1 cellular context compared by ENCODE assay signal in the genomic region with DNA sequence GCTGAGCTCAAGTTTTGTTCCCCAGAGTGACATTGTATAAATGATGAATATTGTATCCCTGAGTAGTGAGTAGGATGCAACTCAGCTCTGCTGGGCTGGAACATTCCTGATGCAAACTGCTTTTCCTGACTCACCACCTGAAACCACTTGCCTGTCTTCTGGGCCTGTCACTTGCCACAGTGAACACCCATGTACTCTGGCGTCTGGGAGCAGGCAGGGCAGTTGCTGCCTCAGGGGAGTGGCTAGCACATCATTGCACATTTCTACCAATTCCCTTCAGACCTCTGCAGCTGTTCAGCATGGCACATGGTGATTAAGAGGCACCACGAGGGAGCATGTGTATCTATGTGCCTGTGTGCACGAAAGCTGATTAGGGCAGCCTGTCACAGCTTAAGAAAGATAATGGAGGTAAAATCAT.
TF ChIP-seq lines count a peak whose summit lies in the region.

No MANE protein-coding gene starts in this region.

TF ChIP-seq in K562, 482 proteins besides CTCF, POLR2A, EP300 and RAD21 (continued from another document and continues in another):
- 0 out of 2 replicates have a peak, but pooled peaks have one; percentile 57 for TF ChIP-seq ZNF589 (CRISPR knock-in tag; IDR thresholded peaks at IDR 0.05; ENCODE audit: low read depth)
- peak; percentile 52; the same call in 1 of the 2 replicates for TF ChIP-seq ZNF263 (CRISPR knock-in tag; IDR thresholded peaks at IDR 0.05; ENCODE audit: borderline replicate concordance)
- TF ChIP-seq ZNF143 (CRISPR knock-in tag; IDR thresholded peaks at IDR 0.05), result no peak
- TF ChIP-seq, protein P1, sequence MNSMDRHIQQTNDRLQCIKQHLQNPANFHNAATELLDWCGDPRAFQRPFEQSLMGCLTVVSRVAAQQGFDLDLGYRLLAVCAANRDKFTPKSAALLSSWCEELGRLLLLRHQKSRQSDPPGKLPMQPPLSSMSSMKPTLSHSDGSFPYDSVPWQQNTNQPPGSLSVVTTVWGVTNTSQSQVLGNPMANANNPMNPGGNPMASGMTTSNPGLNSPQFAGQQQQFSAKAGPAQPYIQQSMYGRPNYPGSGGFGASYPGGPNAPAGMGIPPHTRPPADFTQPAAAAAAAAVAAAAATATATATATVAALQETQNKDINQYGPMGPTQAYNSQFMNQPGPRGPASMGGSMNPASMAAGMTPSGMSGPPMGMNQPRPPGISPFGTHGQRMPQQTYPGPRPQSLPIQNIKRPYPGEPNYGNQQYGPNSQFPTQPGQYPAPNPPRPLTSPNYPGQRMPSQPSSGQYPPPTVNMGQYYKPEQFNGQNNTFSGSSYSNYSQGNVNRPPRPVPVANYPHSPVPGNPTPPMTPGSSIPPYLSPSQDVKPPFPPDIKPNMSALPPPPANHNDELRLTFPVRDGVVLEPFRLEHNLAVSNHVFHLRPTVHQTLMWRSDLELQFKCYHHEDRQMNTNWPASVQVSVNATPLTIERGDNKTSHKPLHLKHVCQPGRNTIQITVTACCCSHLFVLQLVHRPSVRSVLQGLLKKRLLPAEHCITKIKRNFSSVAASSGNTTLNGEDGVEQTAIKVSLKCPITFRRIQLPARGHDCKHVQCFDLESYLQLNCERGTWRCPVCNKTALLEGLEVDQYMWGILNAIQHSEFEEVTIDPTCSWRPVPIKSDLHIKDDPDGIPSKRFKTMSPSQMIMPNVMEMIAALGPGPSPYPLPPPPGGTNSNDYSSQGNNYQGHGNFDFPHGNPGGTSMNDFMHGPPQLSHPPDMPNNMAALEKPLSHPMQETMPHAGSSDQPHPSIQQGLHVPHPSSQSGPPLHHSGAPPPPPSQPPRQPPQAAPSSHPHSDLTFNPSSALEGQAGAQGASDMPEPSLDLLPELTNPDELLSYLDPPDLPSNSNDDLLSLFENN (IDR thresholded peaks at IDR 0.05; ENCODE audit: low read depth in 2 of 2, low read length in 2 of 2), result 0 out of 4 replicates have a peak, but pooled peaks of 1 of the 2 experiments have one; percentile 31
- TF ChIP-seq TCF3 (CRISPR knock-in tag; IDR thresholded peaks at IDR 0.05), result peak; percentile 92
- TF ChIP-seq KLF16 (IDR thresholded peaks at IDR 0.05), result no peak; the same call in 1 of the 2 replicates
- no peak for TF ChIP-seq ZNF707 (CRISPR knock-in tag; conservative IDR thresholded peaks at IDR 0.05)
- TF ChIP-seq, protein P2, sequence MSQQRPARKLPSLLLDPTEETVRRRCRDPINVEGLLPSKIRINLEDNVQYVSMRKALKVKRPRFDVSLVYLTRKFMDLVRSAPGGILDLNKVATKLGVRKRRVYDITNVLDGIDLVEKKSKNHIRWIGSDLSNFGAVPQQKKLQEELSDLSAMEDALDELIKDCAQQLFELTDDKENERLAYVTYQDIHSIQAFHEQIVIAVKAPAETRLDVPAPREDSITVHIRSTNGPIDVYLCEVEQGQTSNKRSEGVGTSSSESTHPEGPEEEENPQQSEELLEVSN (IDR thresholded peaks at IDR 0.05; ENCODE audit: borderline replicate concordance in 1 of 2, extremely low read depth in 1 of 2, insufficient read depth in 1 of 2, insufficient read length in 1 of 2, low read depth in 1 of 2, low read length in 1 of 2, poor library complexity in 1 of 2, severe bottlenecking in 1 of 2), result peak; percentile 88 to 89
- peak; percentile 34; the same call in 1 of the 2 replicates for TF ChIP-seq SMAD4 (CRISPR knock-in tag; conservative IDR thresholded peaks at IDR 0.05)
- TF ChIP-seq, protein P3, sequence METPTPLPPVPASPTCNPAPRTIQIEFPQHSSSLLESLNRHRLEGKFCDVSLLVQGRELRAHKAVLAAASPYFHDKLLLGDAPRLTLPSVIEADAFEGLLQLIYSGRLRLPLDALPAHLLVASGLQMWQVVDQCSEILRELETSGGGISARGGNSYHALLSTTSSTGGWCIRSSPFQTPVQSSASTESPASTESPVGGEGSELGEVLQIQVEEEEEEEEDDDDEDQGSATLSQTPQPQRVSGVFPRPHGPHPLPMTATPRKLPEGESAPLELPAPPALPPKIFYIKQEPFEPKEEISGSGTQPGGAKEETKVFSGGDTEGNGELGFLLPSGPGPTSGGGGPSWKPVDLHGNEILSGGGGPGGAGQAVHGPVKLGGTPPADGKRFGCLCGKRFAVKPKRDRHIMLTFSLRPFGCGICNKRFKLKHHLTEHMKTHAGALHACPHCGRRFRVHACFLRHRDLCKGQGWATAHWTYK (CRISPR knock-in tag; IDR thresholded peaks at IDR 0.05), result peak; percentile 24; the same call in 1 of the 2 replicates
- TF ChIP-seq, protein P4, sequence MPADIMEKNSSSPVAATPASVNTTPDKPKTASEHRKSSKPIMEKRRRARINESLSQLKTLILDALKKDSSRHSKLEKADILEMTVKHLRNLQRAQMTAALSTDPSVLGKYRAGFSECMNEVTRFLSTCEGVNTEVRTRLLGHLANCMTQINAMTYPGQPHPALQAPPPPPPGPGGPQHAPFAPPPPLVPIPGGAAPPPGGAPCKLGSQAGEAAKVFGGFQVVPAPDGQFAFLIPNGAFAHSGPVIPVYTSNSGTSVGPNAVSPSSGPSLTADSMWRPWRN (IDR thresholded peaks at IDR 0.05; ENCODE audit: low read depth), result no peak
- TF ChIP-seq CSDE1 (IDR thresholded peaks at IDR 0.05), result no peak
- TF ChIP-seq POU5F1 (IDR thresholded peaks at IDR 0.05; ENCODE audit: borderline replicate concordance, low read depth, low read length, partially characterized antibody), result no peak
- peak in 1 of 2 experiments; percentile 20; a peak in 1 of 4 replicates for TF ChIP-seq KDM1A (IDR thresholded peaks at IDR 0.05)
- TF ChIP-seq ARHGAP35 (IDR thresholded peaks at IDR 0.05; ENCODE audit: partially characterized antibody), result no peak
- TF ChIP-seq, protein P5, sequence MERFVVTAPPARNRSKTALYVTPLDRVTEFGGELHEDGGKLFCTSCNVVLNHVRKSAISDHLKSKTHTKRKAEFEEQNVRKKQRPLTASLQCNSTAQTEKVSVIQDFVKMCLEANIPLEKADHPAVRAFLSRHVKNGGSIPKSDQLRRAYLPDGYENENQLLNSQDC (CRISPR knock-in tag; IDR thresholded peaks at IDR 0.05), result 0 out of 2 replicates have a peak, but pooled peaks have one; percentile 49
- TF ChIP-seq CBX3 (IDR thresholded peaks at IDR 0.05; ENCODE audit: borderline replicate concordance in 1 of 2, low read length in 2 of 2), result peak in 1 of 2 experiments; percentile 79; a peak in 1 of 3 replicates
- TF ChIP-seq SIN3B (IDR thresholded peaks at IDR 0.05; ENCODE audit: low read depth), result no peak
- peak; percentile 77; the same call in 1 of the 2 replicates for TF ChIP-seq GATA2 (CRISPR knock-in tag; IDR thresholded peaks at IDR 0.05)
- no peak for TF ChIP-seq KDM4B (IDR thresholded peaks at IDR 0.05; ENCODE audit: borderline replicate concordance in 2 of 2, low read depth in 1 of 2)
- TF ChIP-seq, protein P6, sequence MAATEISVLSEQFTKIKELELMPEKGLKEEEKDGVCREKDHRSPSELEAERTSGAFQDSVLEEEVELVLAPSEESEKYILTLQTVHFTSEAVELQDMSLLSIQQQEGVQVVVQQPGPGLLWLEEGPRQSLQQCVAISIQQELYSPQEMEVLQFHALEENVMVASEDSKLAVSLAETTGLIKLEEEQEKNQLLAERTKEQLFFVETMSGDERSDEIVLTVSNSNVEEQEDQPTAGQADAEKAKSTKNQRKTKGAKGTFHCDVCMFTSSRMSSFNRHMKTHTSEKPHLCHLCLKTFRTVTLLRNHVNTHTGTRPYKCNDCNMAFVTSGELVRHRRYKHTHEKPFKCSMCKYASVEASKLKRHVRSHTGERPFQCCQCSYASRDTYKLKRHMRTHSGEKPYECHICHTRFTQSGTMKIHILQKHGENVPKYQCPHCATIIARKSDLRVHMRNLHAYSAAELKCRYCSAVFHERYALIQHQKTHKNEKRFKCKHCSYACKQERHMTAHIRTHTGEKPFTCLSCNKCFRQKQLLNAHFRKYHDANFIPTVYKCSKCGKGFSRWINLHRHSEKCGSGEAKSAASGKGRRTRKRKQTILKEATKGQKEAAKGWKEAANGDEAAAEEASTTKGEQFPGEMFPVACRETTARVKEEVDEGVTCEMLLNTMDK (IDR thresholded peaks at IDR 0.05; ENCODE audit: borderline replicate concordance, insufficient read depth, low read depth, low read length, poor library complexity, severe bottlenecking), result no peak
- TF ChIP-seq SMARCA5 (IDR thresholded peaks at IDR 0.05), result no peak
- TF ChIP-seq, protein P7, sequence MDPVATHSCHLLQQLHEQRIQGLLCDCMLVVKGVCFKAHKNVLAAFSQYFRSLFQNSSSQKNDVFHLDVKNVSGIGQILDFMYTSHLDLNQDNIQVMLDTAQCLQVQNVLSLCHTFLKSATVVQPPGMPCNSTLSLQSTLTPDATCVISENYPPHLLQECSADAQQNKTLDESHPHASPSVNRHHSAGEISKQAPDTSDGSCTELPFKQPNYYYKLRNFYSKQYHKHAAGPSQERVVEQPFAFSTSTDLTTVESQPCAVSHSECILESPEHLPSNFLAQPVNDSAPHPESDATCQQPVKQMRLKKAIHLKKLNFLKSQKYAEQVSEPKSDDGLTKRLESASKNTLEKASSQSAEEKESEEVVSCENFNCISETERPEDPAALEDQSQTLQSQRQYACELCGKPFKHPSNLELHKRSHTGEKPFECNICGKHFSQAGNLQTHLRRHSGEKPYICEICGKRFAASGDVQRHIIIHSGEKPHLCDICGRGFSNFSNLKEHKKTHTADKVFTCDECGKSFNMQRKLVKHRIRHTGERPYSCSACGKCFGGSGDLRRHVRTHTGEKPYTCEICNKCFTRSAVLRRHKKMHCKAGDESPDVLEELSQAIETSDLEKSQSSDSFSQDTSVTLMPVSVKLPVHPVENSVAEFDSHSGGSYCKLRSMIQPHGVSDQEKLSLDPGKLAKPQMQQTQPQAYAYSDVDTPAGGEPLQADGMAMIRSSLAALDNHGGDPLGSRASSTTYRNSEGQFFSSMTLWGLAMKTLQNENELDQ (CRISPR knock-in tag; IDR thresholded peaks at IDR 0.05; ENCODE audit: borderline replicate concordance), result no peak
- no peak for TF ChIP-seq RBM39 (optimal IDR thresholded peaks at IDR 0.05; ENCODE audit: low read depth, low read length)
- TF ChIP-seq, protein P8, sequence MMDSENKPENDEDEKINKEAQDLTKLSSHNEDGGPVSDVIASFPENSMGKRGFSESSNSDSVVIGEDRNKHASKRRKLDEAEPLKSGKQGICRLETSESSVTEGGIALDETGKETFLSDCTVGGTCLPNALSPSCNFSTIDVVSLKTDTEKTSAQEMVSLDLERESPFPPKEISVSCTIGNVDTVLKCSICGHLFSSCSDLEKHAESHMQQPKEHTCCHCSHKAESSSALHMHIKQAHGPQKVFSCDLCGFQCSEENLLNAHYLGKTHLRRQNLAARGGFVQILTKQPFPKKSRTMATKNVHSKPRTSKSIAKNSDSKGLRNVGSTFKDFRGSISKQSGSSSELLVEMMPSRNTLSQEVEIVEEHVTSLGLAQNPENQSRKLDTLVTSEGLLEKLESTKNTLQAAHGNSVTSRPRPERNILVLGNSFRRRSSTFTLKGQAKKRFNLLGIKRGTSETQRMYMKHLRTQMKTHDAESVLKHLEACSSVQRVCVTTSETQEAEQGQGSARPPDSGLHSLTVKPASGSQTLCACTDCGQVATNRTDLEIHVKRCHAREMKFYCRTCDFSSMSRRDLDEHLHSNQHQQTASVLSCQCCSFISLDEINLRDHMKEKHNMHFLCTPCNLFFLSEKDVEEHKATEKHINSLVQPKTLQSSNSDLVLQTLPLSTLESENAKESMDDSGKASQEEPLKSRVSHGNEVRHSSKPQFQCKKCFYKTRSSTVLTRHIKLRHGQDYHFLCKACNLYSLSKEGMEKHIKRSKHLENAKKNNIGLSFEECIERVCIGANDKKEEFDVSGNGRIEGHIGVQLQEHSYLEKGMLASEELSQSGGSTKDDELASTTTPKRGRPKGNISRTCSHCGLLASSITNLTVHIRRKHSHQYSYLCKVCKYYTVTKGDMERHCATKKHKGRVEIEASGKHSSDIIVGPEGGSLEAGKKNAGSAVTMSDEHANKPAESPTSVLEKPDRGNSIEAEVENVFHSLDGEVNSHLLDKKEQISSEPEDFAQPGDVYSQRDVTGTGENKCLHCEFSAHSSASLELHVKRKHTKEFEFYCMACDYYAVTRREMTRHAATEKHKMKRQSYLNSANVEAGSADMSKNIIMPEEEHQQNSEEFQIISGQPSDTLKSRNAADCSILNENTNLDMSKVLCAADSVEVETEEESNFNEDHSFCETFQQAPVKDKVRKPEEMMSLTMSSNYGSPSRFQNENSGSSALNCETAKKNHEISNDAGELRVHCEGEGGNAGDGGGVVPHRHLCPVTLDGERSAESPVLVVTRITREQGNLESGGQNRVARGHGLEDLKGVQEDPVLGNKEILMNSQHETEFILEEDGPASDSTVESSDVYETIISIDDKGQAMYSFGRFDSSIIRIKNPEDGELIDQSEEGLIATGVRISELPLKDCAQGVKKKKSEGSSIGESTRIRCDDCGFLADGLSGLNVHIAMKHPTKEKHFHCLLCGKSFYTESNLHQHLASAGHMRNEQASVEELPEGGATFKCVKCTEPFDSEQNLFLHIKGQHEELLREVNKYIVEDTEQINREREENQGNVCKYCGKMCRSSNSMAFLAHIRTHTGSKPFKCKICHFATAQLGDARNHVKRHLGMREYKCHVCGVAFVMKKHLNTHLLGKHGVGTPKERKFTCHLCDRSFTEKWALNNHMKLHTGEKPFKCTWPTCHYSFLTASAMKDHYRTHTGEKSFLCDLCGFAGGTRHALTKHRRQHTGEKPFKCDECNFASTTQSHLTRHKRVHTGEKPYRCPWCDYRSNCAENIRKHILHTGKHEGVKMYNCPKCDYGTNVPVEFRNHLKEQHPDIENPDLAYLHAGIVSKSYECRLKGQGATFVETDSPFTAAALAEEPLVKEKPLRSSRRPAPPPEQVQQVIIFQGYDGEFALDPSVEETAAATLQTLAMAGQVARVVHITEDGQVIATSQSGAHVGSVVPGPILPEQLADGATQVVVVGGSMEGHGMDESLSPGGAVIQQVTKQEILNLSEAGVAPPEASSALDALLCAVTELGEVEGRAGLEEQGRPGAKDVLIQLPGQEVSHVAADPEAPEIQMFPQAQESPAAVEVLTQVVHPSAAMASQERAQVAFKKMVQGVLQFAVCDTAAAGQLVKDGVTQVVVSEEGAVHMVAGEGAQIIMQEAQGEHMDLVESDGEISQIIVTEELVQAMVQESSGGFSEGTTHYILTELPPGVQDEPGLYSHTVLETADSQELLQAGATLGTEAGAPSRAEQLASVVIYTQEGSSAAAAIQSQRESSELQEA (IDR thresholded peaks at IDR 0.05; ENCODE audit: low read depth), result no peak
- TF ChIP-seq STAT5A (IDR thresholded peaks at IDR 0.05; ENCODE audit: borderline replicate concordance, low read length), result peak; percentile 68
- TF ChIP-seq GABPA (tag; conservative IDR thresholded peaks at IDR 0.05; ENCODE audit: low read depth), result no peak
- peak; percentile 82 for TF ChIP-seq NCOR1 (IDR thresholded peaks at IDR 0.05)
- TF ChIP-seq NR2C1 (IDR thresholded peaks at IDR 0.05), result no peak
- TF ChIP-seq NR2C1 (tag; IDR thresholded peaks at IDR 0.05), result no peak
